Comparison of ENCODE assay signal across 8 cellular contexts in genomic region chr12:7130791-7131501, GRCh38. TPM values are rescaled to one million over a fixed set of nuclear protein-coding genes. Genes with fewer than 3 reads are reported as not detected.
DNase-seq lines count a peak whose midpoint lies in the region; ATAC-seq and TF ChIP-seq lines count a peak whose summit lies in the region.

No MANE protein-coding gene starts in this region.

- H3K4me3 ChIP-seq in CD8-positive, alpha-beta T cell (ENCODE audit: low read depth, low read length): peak overlapping the region; percentile 99
- H3K4me3 ChIP-seq in esophagus squamous epithelium: peak overlapping the region; percentile 37 to 80 (median 66)
- peak overlapping the region; percentile 95 for H3K4me3 ChIP-seq in thoracic aorta

- peaks cover 28% of the 10 kb centered on the region for H3K36me3 Mint-ChIP-seq in CD8-positive, alpha-beta T cell
- H3K36me3 Mint-ChIP-seq in activated T-cell treated with anti-CD3 and anti-CD28 coated beads, Interleukin-2, amount 50 U/mL, for 72 hours (ENCODE audit: insufficient read depth in 2 of 2): peaks cover 2 to 10% of the 10 kb centered on the region in 2 donors
- H3K36me3 Mint-ChIP-seq in naive B cell: no peaks in the 10 kb centered on the region

- peak overlapping the region; percentile 91 for H3K4me3 Mint-ChIP-seq in CD8-positive, alpha-beta T cell
- peak overlapping the region; percentile 87 to 92 for H3K4me3 Mint-ChIP-seq in activated T-cell treated with anti-CD3 and anti-CD28 coated beads, Interleukin-2, amount 50 U/mL, for 72 hours
- H3K4me3 Mint-ChIP-seq in naive B cell: peak overlapping the region; percentile 88 to 97 (median 92)

- no peaks in the 10 kb centered on the region for H3K9me3 Mint-ChIP-seq in CD8-positive, alpha-beta T cell
- H3K9me3 Mint-ChIP-seq in activated T-cell treated with anti-CD3 and anti-CD28 coated beads, Interleukin-2, amount 50 U/mL, for 72 hours: no peaks in the 10 kb centered on the region
- H3K9me3 Mint-ChIP-seq in naive B cell: no peaks in the 10 kb centered on the region

- TF ChIP-seq POLR2A in esophagus squamous epithelium (IDR thresholded peaks at IDR 0.05): peak in 1 of 4 donors; percentile 28

- 1 to 4% methylated on average over 25 to 26 of the region's 26 CpGs for WGBS in esophagus squamous epithelium, 2 donors

- peak; percentile 12 for ATAC-seq in CD8-positive, alpha-beta T cell
- ATAC-seq in GM21825 (IDR thresholded peaks at IDR 0.05; ENCODE audit: unreplicated experiment): peak; percentile 53
- ATAC-seq in activated T-cell treated with anti-CD3 and anti-CD28 coated beads, Interleukin-2, amount 50 U/mL, for 72 hours (replicated peaks in 1 of 2): peak; percentile 58 to 60
- peak; percentile 11 to 12 for ATAC-seq in naive B cell (ENCODE audit: low read depth in 2 of 2)
- ATAC-seq in thoracic aorta (ENCODE audit: insufficient number of reproducible peaks, low FRiP score, low read depth): no peak

- peak overlapping the region; percentile 87 for H3K27ac Mint-ChIP-seq in CD8-positive, alpha-beta T cell
- H3K27ac Mint-ChIP-seq in activated T-cell treated with anti-CD3 and anti-CD28 coated beads, Interleukin-2, amount 50 U/mL, for 72 hours: peak overlapping the region; percentile 31
- peak overlapping the region in 5 of 6 donors; percentile 75 to 94 (median 84) for H3K27ac Mint-ChIP-seq in naive B cell

- peaks cover 4% of the 10 kb centered on the region for H3K36me3 ChIP-seq in CD8-positive, alpha-beta T cell (ENCODE audit: insufficient read depth, low read length)
- peaks cover 0 to 24% (median 0%) of the 10 kb centered on the region in 3 donors for H3K36me3 ChIP-seq in esophagus squamous epithelium
- peaks cover 9% of the 10 kb centered on the region for H3K36me3 ChIP-seq in thoracic aorta

- peak overlapping the region; percentile 73 for H3K27ac ChIP-seq in CD8-positive, alpha-beta T cell (ENCODE audit: low read depth, low read length)
- H3K27ac ChIP-seq in esophagus squamous epithelium (peak overlapping the region; percentile 45 to 90 (median 85)), thoracic aorta (peak overlapping the region; percentile 20 to 76)

- peaks cover 22% of the 10 kb centered on the region for H3K4me1 ChIP-seq in CD8-positive, alpha-beta T cell (ENCODE audit: insufficient read depth, low read length)
- H3K4me1 ChIP-seq in esophagus squamous epithelium (peaks cover 9 to 40% (median 24%) of the 10 kb centered on the region in 3 donors), thoracic aorta (ENCODE audit: control insufficient read depth in 1 of 2, low read depth in 2 of 2) (peaks cover 12 to 14% of the 10 kb centered on the region in 2 donors)

- no peaks in the 10 kb centered on the region for H3K27me3 Mint-ChIP-seq in CD8-positive, alpha-beta T cell (ENCODE audit: low read depth)
- no peaks in the 10 kb centered on the region for H3K27me3 Mint-ChIP-seq in activated T-cell treated with anti-CD3 and anti-CD28 coated beads, Interleukin-2, amount 50 U/mL, for 72 hours (ENCODE audit: low read depth)
- no peaks in the 10 kb centered on the region for H3K27me3 Mint-ChIP-seq in naive B cell

- TF ChIP-seq CTCF in CD8-positive, alpha-beta T cell (IDR thresholded peaks at IDR 0.05): no peak
- TF ChIP-seq CTCF in esophagus squamous epithelium (IDR thresholded peaks at IDR 0.05) (no peak), thoracic aorta (IDR thresholded peaks at IDR 0.05) (no peak)

- intact Hi-C loops in CD8-positive, alpha-beta T cell (cut with DNase I, micrococcal nuclease): loop anchor here (1.0 to 2.0 kb wide), 4 partner anchors 22 to 158 kb away; partner anchors contain the start of genes C1RL (in 1 of the 2), LPCAT3 (in 1 of the 2) and PEX5 (in 1 of the 2)
- intact Hi-C loops in esophagus squamous epithelium (cut with DNase I): no loop called here

- peak in 6 of 7 experiments; percentile 34 to 69 (median 47) for DNase-seq in CD8-positive, alpha-beta T cell
- DNase-seq in NCI-H526 (lab: John Stamatoyannopoulos, UW) (peak; percentile 31 to 78), esophagus squamous epithelium (lab: John Stamatoyannopoulos, UW) (no peak), naive B cell (peak; percentile 21), thoracic aorta (ENCODE audit: low spot score) (no peak), OCI-M2 (lab: John Stamatoyannopoulos, UW; ENCODE audit: unreplicated experiment) (no peak)
- DNase-seq in activated T-cell treated with anti-CD3 and anti-CD28 coated beads, Interleukin-2, amount 50 U/mL, for 72 hours: peak; percentile 60 to 64

- H3K9me3 ChIP-seq in CD8-positive, alpha-beta T cell (ENCODE audit: low read length): no peaks in the 10 kb centered on the region
- H3K9me3 ChIP-seq in esophagus squamous epithelium: no peaks in the 10 kb centered on the region
- H3K9me3 ChIP-seq in thoracic aorta: no peaks in the 10 kb centered on the region

- peaks cover 32% of the 10 kb centered on the region for H3K4me1 Mint-ChIP-seq in CD8-positive, alpha-beta T cell (ENCODE audit: low read depth)
- H3K4me1 Mint-ChIP-seq in activated T-cell treated with anti-CD3 and anti-CD28 coated beads, Interleukin-2, amount 50 U/mL, for 72 hours (ENCODE audit: low read depth): peaks cover 39% of the 10 kb centered on the region
- H3K4me1 Mint-ChIP-seq in naive B cell: peaks cover 30 to 31% (median 31%) of the 10 kb centered on the region in 3 donors

- CTCF ChIA-PET in CD8-positive, alpha-beta T cell (lab: Charles Lee): interaction anchor here (1.0 to 1.4 kb wide), 5 partner anchors 18 to 262 kb away, joined by 3 to 4 read pairs (median 4); partner anchors contain the start of gene C1RL

- POLR2A ChIA-PET in CD8-positive, alpha-beta T cell (lab: Charles Lee): interaction anchor here (0.6 to 1.3 kb wide), 3 partner anchors 18 to 278 kb away, joined by 3 read pairs; partner anchors contain the start of gene SPSB2

- H3K27me3 ChIP-seq in CD8-positive, alpha-beta T cell (ENCODE audit: insufficient read depth, low read length): no peaks in the 10 kb centered on the region
- H3K27me3 ChIP-seq in esophagus squamous epithelium (peaks cover 0 to 12% (median 0%) of the 10 kb centered on the region in 4 donors), thoracic aorta (replicated peaks; ENCODE audit: insufficient read depth) (no peaks in the 10 kb centered on the region)

RNA-seq across cellular contexts. Expression of gene CLSTN3, which starts 0.8 kb away (rescaled TPM):
- total RNA-seq in CD8-positive, alpha-beta T cell: 10 to 100 TPM; 23.1 to 24.0 TPM
- 10 to 100 TPM; 56.1 to 59.2 TPM for total RNA-seq in activated T-cell treated with anti-CD3 and anti-CD28 coated beads, Interleukin-2, amount 50 U/mL, for 72 hours
- 10 to 100 TPM in 2 of 4 donors, 1 to 10 TPM in 2; 4.8 to 12.4 (median 9.5) TPM for total RNA-seq in esophagus squamous epithelium
- polyA plus RNA-seq in naive B cell (ENCODE audit: low read depth in 6 of 6): 1 to 10 TPM in 5 of 6 donors, not detected in 1; 1.7 to 3.4 (median 2.9) TPM
- 10 to 100 TPM; 27.2 to 28.9 TPM for total RNA-seq in thoracic aorta

RNA-seq across cellular contexts. Expression of gene RBP5, which starts 2.3 kb away (rescaled TPM):
- total RNA-seq in CD8-positive, alpha-beta T cell: not detected
- under 1 TPM in 1 of 2 donors, not detected in 1; 0.26 TPM for total RNA-seq in activated T-cell treated with anti-CD3 and anti-CD28 coated beads, Interleukin-2, amount 50 U/mL, for 72 hours
- total RNA-seq in esophagus squamous epithelium: 1 to 10 TPM in 1 of 4 donors, under 1 TPM in 1, not detected in 2; 0.53 to 1.3 TPM
- polyA plus RNA-seq in naive B cell (ENCODE audit: low read depth in 6 of 6): under 1 TPM in 1 of 6 donors, not detected in 5; 0.51 TPM
- total RNA-seq in thoracic aorta: under 1 TPM in 1 of 2 donors, not detected in 1; 0.71 TPM

RNA-seq across cellular contexts. Expression of gene C1RL, which starts 21.9 kb away (rescaled TPM):
- 1 to 10 TPM; 8.0 to 9.0 TPM for total RNA-seq in CD8-positive, alpha-beta T cell
- 10 to 100 TPM; 22.6 to 27.4 TPM for total RNA-seq in activated T-cell treated with anti-CD3 and anti-CD28 coated beads, Interleukin-2, amount 50 U/mL, for 72 hours
- total RNA-seq in esophagus squamous epithelium: 10 to 100 TPM; 13.0 to 53.2 (median 25.8) TPM
- 1 to 10 TPM; 2.4 to 9.6 (median 3.5) TPM for polyA plus RNA-seq in naive B cell (ENCODE audit: low read depth in 6 of 6)
- total RNA-seq in thoracic aorta: 100 to 1,000 TPM; 126 to 134 TPM

RNA-seq across cellular contexts. Expression of gene C1R, which starts 38.7 kb away (rescaled TPM):
- total RNA-seq in CD8-positive, alpha-beta T cell: 1 to 10 TPM; 3.8 TPM
- 1 to 10 TPM; 5.6 to 6.4 TPM for total RNA-seq in activated T-cell treated with anti-CD3 and anti-CD28 coated beads, Interleukin-2, amount 50 U/mL, for 72 hours
- total RNA-seq in esophagus squamous epithelium: 100 to 1,000 TPM in 2 of 4 donors, 10 to 100 TPM in 2; 22.8 to 297 (median 140) TPM
- 1 to 10 TPM in 4 of 6 donors, under 1 TPM in 1, not detected in 1; 0.95 to 3.1 (median 1.9) TPM for polyA plus RNA-seq in naive B cell (ENCODE audit: low read depth in 6 of 6)
- total RNA-seq in thoracic aorta: 100 to 1,000 TPM; 811 to 997 TPM

RNA-seq across cellular contexts. Expression of gene PEX5, which starts 58.5 kb away (rescaled TPM):
- total RNA-seq in CD8-positive, alpha-beta T cell: 10 to 100 TPM; 14.7 to 19.2 TPM
- 10 to 100 TPM; 25.4 to 35.2 TPM for total RNA-seq in activated T-cell treated with anti-CD3 and anti-CD28 coated beads, Interleukin-2, amount 50 U/mL, for 72 hours
- total RNA-seq in esophagus squamous epithelium (10 to 100 TPM; 15.5 to 38.1 (median 19.9) TPM), thoracic aorta (10 to 100 TPM; 34.5 to 42.2 TPM)
- 10 to 100 TPM in 4 of 6 donors, 1 to 10 TPM in 2; 8.3 to 15.3 (median 12.3) TPM for polyA plus RNA-seq in naive B cell (ENCODE audit: low read depth in 6 of 6)

Comparison
In these comparisons a context has a peak if more than half of its experiments do, and no peak if none do; other contexts are left out.
1. DNase-seq: peak in CD8-positive, alpha-beta T cell (6 of 7), NCI-H526 (2 of 2), activated T-cell treated with anti-CD3 and anti-CD28 coated beads, Interleukin-2, amount 50 U/mL, for 72 hours (2 of 2) and naive B cell (single experiment); none in esophagus squamous epithelium (single experiment), thoracic aorta (single experiment) and OCI-M2 (single experiment).
2. H3K27ac Mint-ChIP-seq: peak in every context shown above with its lines; median percentile 87 in CD8-positive, alpha-beta T cell; 84 in naive B cell; 31 in activated T-cell treated with anti-CD3 and anti-CD28 coated beads, Interleukin-2, amount 50 U/mL, for 72 hours.
3. Peak in every context shown above with its lines, with median percentiles within 50 percentile points of each other: H3K27ac ChIP-seq, H3K4me3 ChIP-seq and H3K4me3 Mint-ChIP-seq.